ENCODE assay signal across 12 cellular contexts in genomic region chr18:9827211-9827855, GRCh38. TPM values are rescaled to one million over a fixed set of nuclear protein-coding genes. Genes with fewer than 3 reads are reported as not detected.
DNase-seq lines count a peak whose midpoint lies in the region; ATAC-seq, FAIRE-seq and TF ChIP-seq lines count a peak whose summit lies in the region.
"Had no signal": no experiment of that assay in that cellular context is flagged by ENCODE, and none has a peak within 500 bp of the region (broad histone marks: within the 10 kb centered on the region; RNA-seq: fewer than 3 reads in every experiment).

No MANE protein-coding gene starts in this region.

- H3K4me3 Mint-ChIP-seq in mesothelial cell of epicardium, result no peak overlapping the region
- H3K4me3 Mint-ChIP-seq: brain had no signal

- H3K9me3 Mint-ChIP-seq in mesothelial cell of epicardium, result no peaks in the 10 kb centered on the region

- ATAC-seq in left ventricle myocardium superior (no peak), lower lobe of right lung (no peak), GM19467 (IDR thresholded peaks at IDR 0.05; ENCODE audit: unreplicated experiment) (no peak)

- H3K27ac Mint-ChIP-seq in mesothelial cell of epicardium, result no peak overlapping the region
- H3K27ac Mint-ChIP-seq: brain had no signal

- DNase-seq in left ventricle myocardium inferior (no peak), left ventricle myocardium superior (no peak), brain microvascular endothelial cell (no peak), lower lobe of right lung (no peak), transverse colon (no peak), frontal cortex (ENCODE audit: low spot score in 2 of 2) (no peak), mesothelial cell of epicardium (ENCODE audit: low spot score in 2 of 2, unreplicated experiment in 2 of 2) (no peak)
- DNase-seq: activated CD4-positive, alpha-beta T cell treated with anti-CD3 and anti-CD28 coated beads for 4 hours; NCI-H1417 treated with DMSO at 0.1 percent for 48 hours had no signal

- intact Hi-C loops in left ventricle myocardium inferior (cut with micrococcal nuclease), result no loop called here
- intact Hi-C loops in left ventricle myocardium superior (cut with micrococcal nuclease), result no loop called here
- intact Hi-C loops in lower lobe of right lung (cut with DNase I), result no loop called here
- intact Hi-C loops in transverse colon (cut with DNase I; ENCODE audit: low total_unique reads), result no loop called here

- no peak for FAIRE-seq in frontal cortex (lab: Jason Lieb, UNC)
- FAIRE-seq: H1 had no signal

- peaks cover 21% of the 10 kb centered on the region for H3K4me1 Mint-ChIP-seq in mesothelial cell of epicardium

- peaks cover 2% of the 10 kb centered on the region for H3K36me3 Mint-ChIP-seq in mesothelial cell of epicardium

- H3K36me3 ChIP-seq in left ventricle myocardium inferior (no peaks in the 10 kb centered on the region), brain microvascular endothelial cell (replicated peaks) (peaks cover 7% of the 10 kb centered on the region), lower lobe of right lung (peaks cover 4% of the 10 kb centered on the region), transverse colon (no peaks in the 10 kb centered on the region)

- 47 to 75% methylated on average over 5 to 7 of the region's 7 CpGs for WGBS in transverse colon (ENCODE audit: low coverage in 1 of 2), 2 donors

- no peak for TF ChIP-seq POLR2A in transverse colon (IDR thresholded peaks at IDR 0.05)

- H3K27me3 ChIP-seq in left ventricle myocardium inferior (ENCODE audit: low read depth) (no peaks in the 10 kb centered on the region), brain microvascular endothelial cell (replicated peaks) (no peaks in the 10 kb centered on the region), lower lobe of right lung (ENCODE audit: low read depth) (no peaks in the 10 kb centered on the region), transverse colon (no peaks in the 10 kb centered on the region)

- peaks cover 2% of the 10 kb centered on the region for H3K27me3 Mint-ChIP-seq in mesothelial cell of epicardium (ENCODE audit: low read depth)
- H3K27me3 Mint-ChIP-seq: brain had no signal

- no peak overlapping the region for H3K4me3 ChIP-seq in left ventricle myocardium inferior
- no peak overlapping the region for H3K4me3 ChIP-seq in brain microvascular endothelial cell (ENCODE audit: low read depth, low read length)
- no peak overlapping the region for H3K4me3 ChIP-seq in lower lobe of right lung
- H3K4me3 ChIP-seq in transverse colon, result no peak overlapping the region

- TF ChIP-seq CTCF in left ventricle myocardium inferior (IDR thresholded peaks at IDR 0.05; ENCODE audit: borderline replicate concordance) (no peak), brain microvascular endothelial cell (IDR thresholded peaks at IDR 0.05; ENCODE audit: low read depth, low read length, missing control alignments) (no peak), lower lobe of right lung (IDR thresholded peaks at IDR 0.05) (no peak), transverse colon (IDR thresholded peaks at IDR 0.05) (no peak), mesothelial cell of epicardium (IDR thresholded peaks at IDR 0.05; ENCODE audit: unreplicated experiment) (no peak)

- H3K4me1 ChIP-seq in left ventricle myocardium inferior (peaks cover 37% of the 10 kb centered on the region), lower lobe of right lung (peaks cover 43% of the 10 kb centered on the region), transverse colon (peaks cover 20 to 46% (median 34%) of the 10 kb centered on the region in 4 donors)

- in situ Hi-C loops in brain microvascular endothelial cell (cut with HindIII; ENCODE audit: low pct_ligation_motif_present, low sequenced_read_pairs), result no loop called here
- in situ Hi-C loops in transverse colon (cut with MboI; ENCODE audit: low pct_ligation_motif_present in 1 of 4, low pct_unique_long_range_greater_than_20kb in 1 of 4, low sequenced_read_pairs in 3 of 4), result no loop called here

- H3K9me3 ChIP-seq in left ventricle myocardium inferior (replicated peaks) (no peaks in the 10 kb centered on the region), lower lobe of right lung (no peaks in the 10 kb centered on the region), transverse colon (no peaks in the 10 kb centered on the region)

- H3K27ac ChIP-seq in left ventricle myocardium inferior (replicated peaks) (peak overlapping the region; percentile 35), brain microvascular endothelial cell (peak overlapping the region; percentile 85), lower lobe of right lung (peak overlapping the region; percentile 84), transverse colon (peak overlapping the region; percentile 58 to 84 (median 82))

- TF ChIP-seq EP300 in transverse colon (IDR thresholded peaks at IDR 0.05; ENCODE audit: low read depth), result no peak

RNA-seq across cellular contexts. Expression of gene TXNDC2, which starts 58.4 kb away (rescaled TPM):
- not detected for total RNA-seq in left ventricle myocardium inferior
- total RNA-seq in left ventricle myocardium superior, result not detected
- 0.12 TPM for total RNA-seq in lower lobe of right lung
- under 1 TPM in 1 of 4 donors, not detected in 3; 0.27 TPM for total RNA-seq in transverse colon
- not detected for total RNA-seq in frontal cortex
- total RNA-seq in mesothelial cell of epicardium, result 0.29 TPM in 1 of 3 replicates, not detected in the others

Comparison
In these comparisons a context has a peak if more than half of its experiments do, and no peak if none do; other contexts are left out.
1. H3K27ac ChIP-seq: peak in every context shown above with its lines; median percentile 85 in brain microvascular endothelial cell; 84 in lower lobe of right lung; 82 in transverse colon; 35 in left ventricle myocardium inferior.